ENCODE assay signal across 1 cellular context in genomic region chr15:91068966-91069365, GRCh38.
TF ChIP-seq lines count a peak whose summit lies in the region.

No MANE protein-coding gene starts in this region.

TF ChIP-seq in GM23338, 12 proteins besides CTCF, POLR2A, EP300 and RAD21:
- no peak for TF ChIP-seq EZH2phosphoT487 (IDR thresholded peaks at IDR 0.05; ENCODE audit: unreplicated experiment)
- TF ChIP-seq ETS1 (IDR thresholded peaks at IDR 0.05): no peak
- no peak for TF ChIP-seq STAT1 (IDR thresholded peaks at IDR 0.05; ENCODE audit: unreplicated experiment)
- TF ChIP-seq JUNB (IDR thresholded peaks at IDR 0.05; ENCODE audit: unreplicated experiment): no peak
- TF ChIP-seq NANOG (IDR thresholded peaks at IDR 0.05; ENCODE audit: borderline replicate concordance): no peak
- TF ChIP-seq ZNF331 (CRISPR knock-in tag; IDR thresholded peaks at IDR 0.05; ENCODE audit: low read depth): no peak
- no peak for TF ChIP-seq CREB1 (CRISPR knock-in tag; IDR thresholded peaks at IDR 0.05; ENCODE audit: low read depth)
- TF ChIP-seq REST (IDR thresholded peaks at IDR 0.05; ENCODE audit: unreplicated experiment): no peak
- no peak for TF ChIP-seq EZH2 (IDR thresholded peaks at IDR 0.05; ENCODE audit: low read depth, unreplicated experiment)
- no peak for TF ChIP-seq ZNF114 (CRISPR knock-in tag; IDR thresholded peaks at IDR 0.05)
- no peak for TF ChIP-seq ZNF462 (CRISPR knock-in tag; IDR thresholded peaks at IDR 0.05)
- no peak for TF ChIP-seq POLR2AphosphoS5 (IDR thresholded peaks at IDR 0.05; ENCODE audit: low read depth)
